In genomic region chr7:106166651-106167342, GRCh38 we compare ENCODE assay signal across 8 cellular contexts. TPM values are rescaled to one million over a fixed set of nuclear protein-coding genes. Genes with fewer than 3 reads are reported as not detected.
DNase-seq lines count a peak whose midpoint lies in the region; ATAC-seq, FAIRE-seq and TF ChIP-seq lines count a peak whose summit lies in the region.

No MANE protein-coding gene starts in this region.

- BruUV-seq in Panc1 (replicated peaks; lab: Mats Ljungman, UMichigan) (no TSS peak), HepG2 (replicated peaks; lab: Mats Ljungman, UMichigan) (no TSS peak)

- TF ChIP-seq POLR2A in HepG2 (IDR thresholded peaks at IDR 0.05; ENCODE audit: insufficient read depth in 1 of 2, low read depth in 2 of 2, low read length in 2 of 2) (no peak), tibial nerve (IDR thresholded peaks at IDR 0.05) (no peak)

- H3K9ac ChIP-seq in Karpas-422 (ENCODE audit: low read length): no peak overlapping the region
- no peak overlapping the region for H3K9ac ChIP-seq in HepG2 (ENCODE audit: insufficient read depth, low read depth, low read length)

- peak; percentile 28; the same call in 1 of the 2 replicates for TF ChIP-seq RAD21 in HepG2 (CRISPR knock-in tag; IDR thresholded peaks at IDR 0.05)

- H3K27ac ChIP-seq in Karpas-422 (ENCODE audit: low read length) (no peak overlapping the region), Panc1 (ENCODE audit: low read length) (no peak overlapping the region), coronary artery (peak overlapping the region; percentile 55 to 78), HepG2 (ENCODE audit: extremely low read length, insufficient read depth, low read length) (no peak overlapping the region), tibial nerve (peak overlapping the region in 1 of 4 donors; percentile 63)

- in situ Hi-C loops in Panc1 (cut with HindIII; ENCODE audit: low pct_unique_long_range_greater_than_20kb, low sequenced_read_pairs) (loop anchor here (25.0 kb wide), 1 partner anchor 104 kb away; no protein-coding TSS in a partner anchor), HepG2 (cut with HindIII; ENCODE audit: extremely low pct_ligation_motif_present, low pct_unique_long_range_greater_than_20kb) (no loop called here)

- no peak overlapping the region for H3K4me3 ChIP-seq in Karpas-422 (ENCODE audit: low read length)
- no peak overlapping the region for H3K4me3 ChIP-seq in Panc1 (ENCODE audit: low read depth in 2 of 2, low read length in 2 of 2)
- H3K4me3 ChIP-seq in coronary artery: no peak overlapping the region
- H3K4me3 ChIP-seq in HepG2 (replicated peaks in 1 of 3; ENCODE audit: insufficient read depth in 1 of 3, low read depth in 2 of 3, low read length in 3 of 3): no peak overlapping the region
- no peak overlapping the region for H3K4me3 ChIP-seq in tibial nerve

- peak; percentile 46 for FAIRE-seq in HepG2 (lab: Jason Lieb, UNC)

- WGBS in HepG2 (ENCODE audit: low lambda C conversion rate): 26% methylated on average over 7 of the region's 7 CpGs
- 50 to 53% methylated on average over 7 of the region's 7 CpGs for WGBS in tibial nerve, 2 donors

- CTCF ChIA-PET in Panc1 (lab: Charles Lee): interaction anchor here (1.1 kb wide), 1 partner anchor 10 kb away, joined by 4 read pairs; no protein-coding TSS in a partner anchor
- CTCF ChIA-PET in HepG2 (lab: Yijun Ruan, JAX; ENCODE audit: low intra/inter-chr PET ratio, low total read pairs): interaction anchor here (0.7 to 1.5 kb wide), 2 partner anchors 111 to 124 kb away, joined by 3 to 6 read pairs; no protein-coding TSS in a partner anchor

- peaks cover 5% of the 10 kb centered on the region; the same call in 1 of the 2 replicates for H3K36me3 ChIP-seq in Karpas-422 (ENCODE audit: insufficient read depth, low read length)
- no peaks in the 10 kb centered on the region for H3K36me3 ChIP-seq in Panc1 (ENCODE audit: control insufficient read depth, insufficient read depth, low read length)
- no peaks in the 10 kb centered on the region for H3K36me3 ChIP-seq in HepG2 (replicated peaks in 1 of 2; ENCODE audit: control insufficient read depth in 1 of 2, insufficient read depth in 2 of 2, low read length in 2 of 2)
- no peaks in the 10 kb centered on the region for H3K36me3 ChIP-seq in tibial nerve

- no peaks in the 10 kb centered on the region for H4K20me1 ChIP-seq in Karpas-422 (ENCODE audit: insufficient read depth, low read depth, low read length)
- H4K20me1 ChIP-seq in HepG2 (ENCODE audit: insufficient read depth, low read length): no peaks in the 10 kb centered on the region

- H2AFZ ChIP-seq in Karpas-422 (ENCODE audit: low read length): no peak overlapping the region
- H2AFZ ChIP-seq in HepG2 (ENCODE audit: low read length): no peak overlapping the region

- TF ChIP-seq EP300 in HepG2 (IDR thresholded peaks at IDR 0.05; ENCODE audit: low read depth in 2 of 2, low read length in 2 of 2) (no peak), HepG2 (CRISPR knock-in tag; IDR thresholded peaks at IDR 0.05; ENCODE audit: borderline replicate concordance) (no peak), tibial nerve (IDR thresholded peaks at IDR 0.05) (no peak)

- ATAC-seq in Panc1: peak; percentile 82
- ATAC-seq in HepG2: peak; percentile 68
- no peak for ATAC-seq in HG03135 (IDR thresholded peaks at IDR 0.05; ENCODE audit: unreplicated experiment)

- no peaks in the 10 kb centered on the region for H3K27me3 ChIP-seq in Karpas-422 (ENCODE audit: low read length)
- no peaks in the 10 kb centered on the region for H3K27me3 ChIP-seq in Panc1 (ENCODE audit: control insufficient read depth, insufficient read depth, low read length)
- peaks cover 0 to 26% of the 10 kb centered on the region in 2 experiments; a peak in 1 of 5 replicates for H3K27me3 ChIP-seq in HepG2 (ENCODE audit: control insufficient read depth in 1 of 2, insufficient read depth in 2 of 2, low read length in 2 of 2)
- H3K27me3 ChIP-seq in tibial nerve: no peaks in the 10 kb centered on the region

- no peaks in the 10 kb centered on the region for H3K9me2 ChIP-seq in Karpas-422 (replicated peaks; ENCODE audit: insufficient read depth, low read length)

- H3K4me2 ChIP-seq in Karpas-422 (ENCODE audit: low read depth, low read length, poor library complexity, severe bottlenecking): peak overlapping the region; percentile 46
- H3K4me2 ChIP-seq in HepG2 (ENCODE audit: low read depth, low read length): no peak overlapping the region

- DNase-seq in SIG-M5 treated with dmso at 0.1 percent for 504 hours (lab: John Stamatoyannopoulos, UW; ENCODE audit: unreplicated experiment): peak; percentile 57
- no peak for DNase-seq in SIG-M5 (lab: John Stamatoyannopoulos, UW)
- DNase-seq in Karpas-422: peak; percentile 86
- no peak for DNase-seq in Panc1 (ENCODE audit: low read depth, low spot score)
- no peak for DNase-seq in coronary artery (ENCODE audit: low spot score)
- DNase-seq in HepG2 (ENCODE audit: low spot score): peak; percentile 62
- peak in 1 of 2 donors; percentile 73 for DNase-seq in tibial nerve (ENCODE audit: low spot score in 2 of 2)

- H3K79me2 ChIP-seq in Karpas-422 (ENCODE audit: low read length) (no peaks in the 10 kb centered on the region), HepG2 (ENCODE audit: insufficient read depth, low read length) (no peaks in the 10 kb centered on the region)

- intact Hi-C loops in Panc1 (cut with micrococcal nuclease; ENCODE audit: unreplicated experiment): no loop called here
- intact Hi-C loops in HepG2 (cut with micrococcal nuclease; ENCODE audit: unreplicated experiment): loop anchor here (1.0 to 10.0 kb wide), 2 partner anchors 109 to 512 kb away; no protein-coding TSS in a partner anchor

- H3K9me3 ChIP-seq in Karpas-422 (ENCODE audit: low read length) (peaks cover 9% of the 10 kb centered on the region), Panc1 (ENCODE audit: control insufficient read depth, insufficient read depth, low read depth, low read length) (peaks cover 11% of the 10 kb centered on the region; the same call in 1 of the 2 replicates), HepG2 (ENCODE audit: low read length) (peaks cover 6% of the 10 kb centered on the region; the same call in 1 of the 2 replicates), tibial nerve (peaks cover 0 to 18% (median 0%) of the 10 kb centered on the region in 4 donors)

- peak; percentile 83 for TF ChIP-seq CTCF in Panc1 (IDR thresholded peaks at IDR 0.05)
- peak; percentile 48 for TF ChIP-seq CTCF in coronary artery (IDR thresholded peaks at IDR 0.05)
- peak; percentile 67 for TF ChIP-seq CTCF in HepG2 (CRISPR knock-in tag; IDR thresholded peaks at IDR 0.05)
- peak; percentile 68 to 73 (median 70) for TF ChIP-seq CTCF in tibial nerve (IDR thresholded peaks at IDR 0.05)

- H3K4me1 ChIP-seq in Karpas-422 (ENCODE audit: low read length): peaks cover 33% of the 10 kb centered on the region
- H3K4me1 ChIP-seq in Panc1 (ENCODE audit: control insufficient read depth, insufficient read depth, low read length): no peaks in the 10 kb centered on the region
- H3K4me1 ChIP-seq in HepG2 (ENCODE audit: insufficient read depth, low read length): no peaks in the 10 kb centered on the region
- H3K4me1 ChIP-seq in tibial nerve: peaks cover 0 to 24% (median 13%) of the 10 kb centered on the region in 4 donors

- POLR2A ChIA-PET in Panc1 (lab: Charles Lee) (no interaction called here), HepG2 (lab: Yijun Ruan, JAX) (no interaction called here)

TF ChIP-seq in HepG2, 621 proteins besides CTCF, POLR2A, EP300 and RAD21 (continues in another document):
- TF ChIP-seq CREM (IDR thresholded peaks at IDR 0.05) (0 out of 2 replicates have a peak, but pooled peaks have one; percentile 34), CREM (CRISPR knock-in tag; IDR thresholded peaks at IDR 0.05) (no peak), FOXA3 (CRISPR knock-in tag; IDR thresholded peaks at IDR 0.05) (no peak), TEAD3 (CRISPR knock-in tag; optimal IDR thresholded peaks at IDR 0.05; ENCODE audit: borderline replicate concordance) (peak; percentile 53)

RNA-seq across cellular contexts. Expression of gene SYPL1, which starts 54.7 kb away (rescaled TPM):
- total RNA-seq in Karpas-422 (2014; rRNA removed; shearing (Covaris generic); ENCODE audit: low replicate concordance): 88.9 and 251 TPM in 2 replicates
- 98.3 TPM for total RNA-seq in Panc1 (2021; ENCODE audit: unreplicated experiment)
- polyA plus RNA-seq in Panc1 (2012; ENCODE audit: insufficient read length): 59.7 TPM
- total RNA-seq in HepG2 (2016; rRNA removed; fragmentation: Illumina TruSeq; extraction: Trizol): 25.7 and 27.5 TPM in 2 replicates
- total RNA-seq in HepG2 (2016; cell fraction: cytosol; rRNA removed; fragmentation: Illumina TruSeq; extraction: Trizol; ENCODE audit: low read depth): 7.4 and 7.8 TPM in 2 replicates
- 19.4 and 28.6 TPM in 2 replicates for total RNA-seq in HepG2 (2016; cell fraction: insoluble cytoplasmic fraction; rRNA removed; fragmentation: Illumina TruSeq; extraction: Trizol)
- total RNA-seq in HepG2 (2016; cell fraction: membrane; rRNA removed; fragmentation: Illumina TruSeq; extraction: Trizol): 14.0 and 17.5 TPM in 2 replicates
- 45.1 and 48.0 TPM in 2 replicates for total RNA-seq in HepG2 (2016; cell fraction: nucleus; rRNA removed; fragmentation: Illumina TruSeq; extraction: Trizol)
- polyA plus RNA-seq in HepG2 (2011; rRNA removed): 32.9 and 40.2 TPM in 2 replicates
- polyA plus RNA-seq in HepG2 (2011; cell fraction: cytosol; rRNA removed): 20.4 and 33.2 TPM in 2 replicates
- 7.1 and 9.3 TPM in 2 replicates for polyA plus RNA-seq in HepG2 (2011; cell fraction: nucleus; rRNA removed)
- polyA plus RNA-seq in HepG2 (2012): 44.2 and 45.6 TPM in 2 replicates
- 8.7 TPM in 2 replicates for polyA plus RNA-seq in HepG2 (2016; cell fraction: cytosol; fragmentation: Illumina TruSeq; extraction: Trizol; ENCODE audit: low read depth)
- 42.0 and 43.1 TPM in 2 replicates for polyA plus RNA-seq in HepG2 (2016; cell fraction: insoluble cytoplasmic fraction; fragmentation: Illumina TruSeq; extraction: Trizol; ENCODE audit: low read depth)
- 15.9 and 18.3 TPM in 2 replicates for polyA plus RNA-seq in HepG2 (2016; cell fraction: membrane; fragmentation: Illumina TruSeq; extraction: Trizol; ENCODE audit: low read depth)
- polyA plus RNA-seq in HepG2 (2016; cell fraction: nucleus; fragmentation: Illumina TruSeq; extraction: Trizol; ENCODE audit: insufficient read depth, low read depth): 71.1 and 87.2 TPM in 2 replicates
- polyA minus RNA-seq in HepG2 (2011; rRNA and poly(A)+ RNA removed; ENCODE audit: low replicate concordance): 30.6 and 35.4 TPM in 2 replicates
- polyA minus RNA-seq in HepG2 (2011; cell fraction: cytosol; rRNA and poly(A)+ RNA removed): 23.1 and 27.5 TPM in 2 replicates
- 19.3 and 28.8 TPM in 2 replicates for polyA minus RNA-seq in HepG2 (2011; cell fraction: nucleus; rRNA and poly(A)+ RNA removed)
- 10 to 100 TPM; 69.6 to 79.5 (median 71.5) TPM for total RNA-seq in tibial nerve

Comparison
In these comparisons a context has a peak if more than half of its experiments do, and no peak if none do; other contexts are left out.
1. DNase-seq: peak in SIG-M5 treated with dmso at 0.1 percent for 504 hours (single experiment), Karpas-422 (single experiment) and HepG2 (single experiment); none in SIG-M5 (single experiment), Panc1 (single experiment) and coronary artery (single experiment).
2. H3K27ac ChIP-seq: peak in coronary artery (2 of 2); none in Karpas-422 (single experiment), Panc1 (single experiment) and HepG2 (single experiment).
3. Peak in every context shown above with its lines, with median percentiles within 50 percentile points of each other: CTCF ChIP-seq.